6 cellular contexts compared by ENCODE assay signal in the genomic region with DNA sequence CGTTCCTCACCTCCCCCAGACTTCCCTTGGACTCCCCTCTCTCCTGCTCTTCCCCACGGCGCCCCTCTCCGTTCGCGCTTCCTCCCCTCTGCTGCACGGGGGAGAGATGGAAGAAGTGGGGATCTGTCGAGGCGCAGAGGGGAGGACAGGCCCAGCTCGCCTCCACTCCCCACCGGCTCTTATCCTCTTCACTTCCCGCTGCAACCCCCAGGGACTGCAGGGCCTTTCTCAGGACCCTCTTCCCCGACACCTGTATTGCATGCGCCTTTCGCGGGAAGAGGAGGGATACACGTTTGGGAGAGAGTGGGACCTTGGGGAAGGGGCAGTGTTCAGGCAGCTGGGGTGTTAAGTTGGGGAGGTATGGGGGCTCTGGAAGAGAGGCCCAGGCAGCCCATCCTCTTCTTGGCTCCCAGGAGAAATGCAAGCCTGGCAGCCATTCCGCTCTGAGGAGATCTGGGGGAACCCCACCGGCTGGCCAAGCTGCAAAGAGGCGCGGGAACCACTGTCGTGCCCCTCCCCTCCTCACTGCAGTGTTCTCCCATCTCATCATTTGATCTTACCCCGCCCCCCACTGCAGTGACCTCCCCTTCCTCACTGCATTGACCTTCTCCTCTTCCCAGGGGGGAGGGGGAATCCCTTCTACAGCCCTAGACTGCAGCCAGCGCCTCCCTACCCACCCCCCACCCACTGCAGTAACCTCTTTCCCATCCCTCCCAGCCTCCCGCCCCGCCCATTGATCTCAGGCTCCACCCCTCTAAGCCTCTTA. TPM values are rescaled to one million over a fixed set of nuclear protein-coding genes. Genes with fewer than 3 reads are reported as not detected.
DNase-seq lines count a peak whose midpoint lies in the region; ATAC-seq and TF ChIP-seq lines count a peak whose summit lies in the region.

No MANE protein-coding gene starts in this region.

- ATAC-seq in right cardiac atrium (peak; percentile 7 to 19), HG03135 (IDR thresholded peaks at IDR 0.05; ENCODE audit: unreplicated experiment) (no peak)

- H3K4me2 ChIP-seq in PC-9, result peak overlapping the region; percentile 92

- no peaks in the 10 kb centered on the region for H3K79me2 ChIP-seq in PC-9 (ENCODE audit: low read depth)

- peak overlapping the region; percentile 84 for H2AFZ ChIP-seq in PC-9

- H3K4me3 ChIP-seq in GM12865 (ENCODE audit: low read depth, low read length) (peak overlapping the region; percentile 75), PC-9 (peak overlapping the region; percentile 77), right cardiac atrium (ENCODE audit: low read length) (peak overlapping the region; percentile 91), urinary bladder (ENCODE audit: low read depth, low read length) (peak overlapping the region; percentile 61)

- intact Hi-C loops in PC-9 (cut with micrococcal nuclease; ENCODE audit: unreplicated experiment), result loop anchor here (1.0 kb wide), 1 partner anchor 24 kb away; no protein-coding TSS in a partner anchor
- intact Hi-C loops in right cardiac atrium (cut with DNase I), result no loop called here

- H3K27me3 ChIP-seq in PC-9 (ENCODE audit: insufficient read depth, low read depth) (peaks cover 11% of the 10 kb centered on the region), right cardiac atrium (ENCODE audit: control insufficient read depth, insufficient read depth) (no peaks in the 10 kb centered on the region)

- H3K9me3 ChIP-seq in PC-9 (ENCODE audit: insufficient read depth, low read depth) (no peaks in the 10 kb centered on the region), right cardiac atrium (ENCODE audit: control insufficient read depth, low read length) (no peaks in the 10 kb centered on the region)

- POLR2A ChIA-PET in PC-9 (lab: Charles Lee; ENCODE audit: unreplicated experiment), result no interaction called here

- H3K36me3 ChIP-seq in PC-9 (ENCODE audit: low read depth) (no peaks in the 10 kb centered on the region), urinary bladder (ENCODE audit: insufficient read depth) (no peaks in the 10 kb centered on the region)

- DNase-seq in GM12865 (ENCODE audit: low read depth) (no peak), PC-9 (no peak), right cardiac atrium (peak in 2 of 3 donors; percentile 48 to 77), germinal center (ENCODE audit: low spot score) (no peak)

- BruUV-seq in PC-9 (replicated peaks; lab: Mats Ljungman, UMichigan), result TSS peak; percentile 11

- CTCF ChIA-PET in PC-9 (lab: Charles Lee), result interaction anchor here (0.6 to 1.1 kb wide), 2 partner anchors 42 to 63 kb away, joined by 3 to 12 read pairs; partner anchors contain the start of gene SPSB2

- TF ChIP-seq CTCF in GM12865 (IDR thresholded peaks at IDR 0.05; ENCODE audit: insufficient read depth, low read depth, low read length, missing control alignments), result no peak
- TF ChIP-seq CTCF in PC-9 (conservative IDR thresholded peaks at IDR 0.05), result no peak

- H4K20me1 ChIP-seq in PC-9 (ENCODE audit: insufficient read depth), result no peaks in the 10 kb centered on the region

- 20% methylated on average over 26 of the region's 26 CpGs for WGBS in right cardiac atrium
- WGBS in urinary bladder, result 21% methylated on average over 26 of the region's 26 CpGs

- H3K9me2 ChIP-seq in PC-9 (ENCODE audit: insufficient read depth), result no peaks in the 10 kb centered on the region

- H3K4me1 ChIP-seq in PC-9 (replicated peaks; ENCODE audit: insufficient read depth) (peaks cover 5% of the 10 kb centered on the region; the same call in 1 of the 2 replicates), right cardiac atrium (ENCODE audit: control insufficient read depth, insufficient read depth, low read length) (no peaks in the 10 kb centered on the region), urinary bladder (ENCODE audit: insufficient read depth) (no peaks in the 10 kb centered on the region)

- H3K27ac ChIP-seq in PC-9 (no peak overlapping the region), right cardiac atrium (ENCODE audit: low read length) (no peak overlapping the region), urinary bladder (ENCODE audit: low read depth) (no peak overlapping the region)

- no peaks in the 10 kb centered on the region for H3F3A ChIP-seq in PC-9 (ENCODE audit: insufficient read depth, low read depth)

RNA-seq across cellular contexts. Expression of gene ENO2, which starts 0.8 kb away (rescaled TPM):
- 38.8 and 56.6 TPM in 2 replicates for total RNA-seq in PC-9 (2021)
- 10 to 100 TPM; 29.6 to 42.1 (median 35.8) TPM for total RNA-seq in right cardiac atrium
- 17.8 TPM for polyA plus RNA-seq in right cardiac atrium
- total RNA-seq in urinary bladder, result 9.7 TPM
- polyA plus RNA-seq in urinary bladder, result 68.4 TPM

RNA-seq across cellular contexts. Expression of gene LRRC23, which starts 10.6 kb away (rescaled TPM):
- total RNA-seq in PC-9 (2021) (29.3 and 38.8 TPM in 2 replicates), right cardiac atrium (10 to 100 TPM; 11.4 to 13.9 (median 12.1) TPM), urinary bladder (9.2 TPM)
- polyA plus RNA-seq in right cardiac atrium (15.0 TPM), urinary bladder (9.4 TPM)

RNA-seq across cellular contexts. Expression of gene ATN1, which starts 12.6 kb away (rescaled TPM):
- 158 and 159 TPM in 2 replicates for total RNA-seq in PC-9 (2021)
- total RNA-seq in right cardiac atrium, result 10 to 100 TPM; 85.3 to 89.3 (median 88.6) TPM
- 70.1 TPM for polyA plus RNA-seq in right cardiac atrium
- 18.2 TPM for total RNA-seq in urinary bladder
- polyA plus RNA-seq in urinary bladder, result 151 TPM

RNA-seq across cellular contexts. Expression of gene RNU7-1, which starts 28.4 kb away (rescaled TPM):
- total RNA-seq in PC-9 (2021), result not detected in 2 replicates
- total RNA-seq in right cardiac atrium, result not detected
- polyA plus RNA-seq in right cardiac atrium, result not detected
- not detected for total RNA-seq in urinary bladder
- polyA plus RNA-seq in urinary bladder, result not detected

RNA-seq across cellular contexts. Expression of gene C12orf57, which starts 28.6 kb away (rescaled TPM):
- total RNA-seq in PC-9 (2021), result 198 and 218 TPM in 2 replicates
- total RNA-seq in right cardiac atrium, result 100 to 1,000 TPM; 262 to 339 (median 272) TPM
- polyA plus RNA-seq in right cardiac atrium, result 441 TPM
- total RNA-seq in urinary bladder, result 182 TPM
- 566 TPM for polyA plus RNA-seq in urinary bladder

Comparison
In these comparisons a context has a peak if more than half of its experiments do, and no peak if none do; other contexts are left out.
1. DNase-seq: peak in right cardiac atrium (2 of 3); none in GM12865 (single experiment), PC-9 (0 of 2) and germinal center (single experiment).
2. Peak in every context shown above with its lines, with median percentiles within 50 percentile points of each other: H3K4me3 ChIP-seq.